Comparison of ENCODE assay signal across 1 cellular context in genomic region chr20:50099565-50099991, GRCh38.
TF ChIP-seq lines count a peak whose summit lies in the region.

No MANE protein-coding gene starts in this region.

TF ChIP-seq in HepG2, 621 proteins besides CTCF, POLR2A, EP300 and RAD21:
- TF ChIP-seq GABPA (IDR thresholded peaks at IDR 0.05; ENCODE audit: low read depth, low read length) (no peak), GABPA (CRISPR knock-in tag; IDR thresholded peaks at IDR 0.05; ENCODE audit: low read depth) (no peak), ZNF501 (CRISPR knock-in tag; IDR thresholded peaks at IDR 0.05) (0 out of 2 replicates have a peak, but pooled peaks have one; percentile 40), SUZ12 (IDR thresholded peaks at IDR 0.05; ENCODE audit: low read depth, low read length) (no peak), ZNF572 (CRISPR knock-in tag; IDR thresholded peaks at IDR 0.05) (peak; percentile 75; the same call in 1 of the 2 replicates)
